ENCODE assay signal across 34 cellular contexts in the genomic region with DNA sequence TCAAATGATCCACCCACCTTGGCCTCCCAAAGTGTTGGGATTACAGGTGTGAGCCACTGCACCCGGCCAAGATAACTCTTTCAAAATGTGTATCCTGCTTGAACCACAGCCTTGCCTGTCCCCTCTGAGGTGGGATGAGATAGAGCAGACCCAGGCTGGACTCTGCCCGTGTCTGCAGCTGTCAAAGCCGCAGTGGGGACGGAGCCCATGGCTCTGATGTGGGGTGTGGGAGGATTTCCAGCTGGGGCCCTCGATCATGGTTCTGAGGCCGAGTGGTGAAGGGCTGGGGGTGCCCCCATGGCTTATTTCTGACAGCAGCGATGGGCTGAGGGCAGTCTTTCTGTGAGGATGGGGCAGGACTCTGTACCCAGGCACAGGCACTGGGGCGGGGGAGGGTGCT.
"Had no signal": no experiment of that assay in that cellular context is flagged by ENCODE, and none has a peak within 500 bp of the region (broad histone marks: within the 10 kb centered on the region; RNA-seq: fewer than 3 reads in every experiment).

No MANE protein-coding gene starts in this region.

- H3K9me3 ChIP-seq: esophagus squamous epithelium had no signal

- H3K27me3 ChIP-seq: brain microvascular endothelial cell, esophagus squamous epithelium had no signal

- DNase-seq: activated B cell treated with CpG ODN at 0.5 μM for 24 hours; activated CD4-positive, alpha-beta T cell treated with anti-CD3 and anti-CD28 coated beads for 48 hours; activated CD4-positive, alpha-beta T cell treated with anti-CD3 and anti-CD28 coated beads, Interleukin-2, amount 50 U/mL, for 1 hour; activated CD4-positive, alpha-beta T cell treated with anti-CD3 and anti-CD28 coated beads, Interleukin-2, amount 50 U/mL, for 48 hours; activated CD8-positive, alpha-beta memory T cell treated with anti-CD3 and anti-CD28 coated beads for 24 hours; activated CD8-positive, alpha-beta T cell treated with anti-CD3 and anti-CD28 coated beads for 36 hours; activated effector memory CD4-positive, alpha-beta T cell treated with Interleukin-2 at 50 U/mL for 16 hours; activated gamma-delta T cell treated with Interleukin-2 at 50 U/mL for 16 hours; activated naive CD4-positive, alpha-beta T cell treated with anti-CD3 and anti-CD28 coated beads, Interleukin-2, amount 50 U/mL, for 16 hours; activated naive CD4-positive, alpha-beta T cell treated with Interleukin-2 at 50 U/mL for 16 hours; activated T-cell treated with anti-CD3 and anti-CD28 coated beads, Interleukin-2, amount 50 U/mL, for 4 hours; amniotic stem cell; anterior cingulate cortex; brain microvascular endothelial cell; cortex of kidney; dermis blood vessel endothelial cell; effector CD4-positive, alpha-beta T cell; esophagus squamous epithelium; foreskin melanocyte; head of caudate nucleus; T-helper 1 cell; T-helper 17 cell; T1000; WERI-Rb-1 had no signal

- H3K4me3 ChIP-seq: esophagus squamous epithelium had no signal

- H3K27ac ChIP-seq: brain microvascular endothelial cell, epithelial cell of prostate, esophagus squamous epithelium, WERI-Rb-1 had no signal

- FAIRE-seq: astrocyte, bronchial epithelial cell, colon, endometrium, endothelial cell of umbilical vein had no signal

- H3K27ac Mint-ChIP-seq: activated B cell treated with CpG ODN at 0.5 μM for 24 hours; activated CD8-positive, alpha-beta T cell treated with anti-CD3 and anti-CD28 coated beads for 36 hours; activated naive CD8-positive, alpha-beta T cell; activated T-helper 17 cell treated with anti-CD3 and anti-CD28 coated beads, Interleukin-2, amount 50 U/mL, for 72 hours; T-helper 17 cell; T-helper 2 cell treated with Interferon-gamma antibody and Interleukin-4, amounts not matched to agents 5 μg/mL and 100 μg/mL, for 36 hours had no signal

- H3K9me3 Mint-ChIP-seq: activated B cell treated with CpG ODN at 0.5 μM for 24 hours; activated CD8-positive, alpha-beta T cell treated with anti-CD3 and anti-CD28 coated beads for 36 hours; activated T-cell treated with anti-CD3 and anti-CD28 coated beads, Interleukin-2, amount 50 U/mL, for 4 hours; activated T-helper 17 cell treated with anti-CD3 and anti-CD28 coated beads, Interleukin-2, amount 50 U/mL, for 72 hours; T-helper 2 cell treated with Interferon-gamma antibody and Interleukin-4, amounts not matched to agents 5 μg/mL and 100 μg/mL, for 36 hours had no signal

- H3K4me1 ChIP-seq: esophagus squamous epithelium had no signal

- H3K4me1 Mint-ChIP-seq: activated B cell treated with CpG ODN at 0.5 μM for 24 hours; activated T-helper 17 cell treated with anti-CD3 and anti-CD28 coated beads, Interleukin-2, amount 50 U/mL, for 72 hours had no signal

- H3K27me3 Mint-ChIP-seq: activated B cell treated with CpG ODN at 0.5 μM for 24 hours; activated CD8-positive, alpha-beta T cell treated with anti-CD3 and anti-CD28 coated beads for 36 hours; activated naive CD8-positive, alpha-beta T cell; activated T-helper 17 cell treated with anti-CD3 and anti-CD28 coated beads, Interleukin-2, amount 50 U/mL, for 72 hours; T-helper 17 cell had no signal

- H3K4me3 Mint-ChIP-seq: activated B cell treated with CpG ODN at 0.5 μM for 24 hours; activated CD8-positive, alpha-beta T cell treated with anti-CD3 and anti-CD28 coated beads for 36 hours; activated naive CD8-positive, alpha-beta T cell; activated T-cell treated with anti-CD3 and anti-CD28 coated beads, Interleukin-2, amount 50 U/mL, for 4 hours; activated T-helper 17 cell treated with anti-CD3 and anti-CD28 coated beads, Interleukin-2, amount 50 U/mL, for 72 hours; T-helper 17 cell; T-helper 2 cell treated with Interferon-gamma antibody and Interleukin-4, amounts not matched to agents 5 μg/mL and 100 μg/mL, for 36 hours had no signal

- ATAC-seq: activated CD4-positive, CD25-positive, alpha-beta regulatory T cell treated with anti-CD3 and anti-CD28 coated beads, Interleukin-2, amount 50 U/mL, for 24 hours; activated CD8-positive, alpha-beta T cell treated with anti-CD3 and anti-CD28 coated beads for 36 hours; activated T-cell treated with anti-CD3 and anti-CD28 coated beads, Interleukin-2, amount 50 U/mL, for 4 hours; activated T-helper 17 cell treated with anti-CD3 and anti-CD28 coated beads, Interleukin-2, amount 50 U/mL, for 72 hours; T-helper 17 cell had no signal
